In genomic region chr5:91186101-91186500, GRCh38 we compare ENCODE assay signal across 7 cellular contexts.
"Had no signal": no experiment of that assay in that cellular context is flagged by ENCODE, and none has a peak within 500 bp of the region (broad histone marks: within the 10 kb centered on the region; RNA-seq: fewer than 3 reads in every experiment).

No MANE protein-coding gene starts in this region.

- ATAC-seq: HepG2, K562 had no signal

- H3K4me3 Mint-ChIP-seq: IgD-negative memory B cell had no signal

- H3K4me3 ChIP-seq: K562 had no signal

- H3K27ac ChIP-seq: HL-60 had no signal

- DNase-seq: IMR-90, KBM-7, KG1 had no signal

- H3K9me3 Mint-ChIP-seq: IgD-negative memory B cell had no signal
